ENCODE assay signal across 27 cellular contexts in genomic region chr2:33258387-33258786, GRCh38.
"Had no signal": no experiment of that assay in that cellular context is flagged by ENCODE, and none has a peak within 500 bp of the region (broad histone marks: within the 10 kb centered on the region; RNA-seq: fewer than 3 reads in every experiment).

No MANE protein-coding gene starts in this region.

- H3K27ac ChIP-seq: KMS-11, Peyer's patch had no signal

- ATAC-seq: activated CD4-positive, alpha-beta T cell treated with anti-CD3 and anti-CD28 coated beads for 36 hours; activated CD4-positive, CD25-positive, alpha-beta regulatory T cell treated with anti-CD3 and anti-CD28 coated beads, Interleukin-2, amount 50 U/mL, for 24 hours; activated CD8-positive, alpha-beta T cell treated with anti-CD3 and anti-CD28 coated beads, Interleukin-2, amount 10 ng/mL, durations not matched to agents 7 days and 5 days; PC-3; WTC11 had no signal

- H3K9ac ChIP-seq: KMS-11 had no signal

- H3K4me1 ChIP-seq: Peyer's patch had no signal

- H3K36me3 ChIP-seq: Peyer's patch had no signal

- DNase-seq: activated CD4-positive, alpha-beta T cell treated with anti-CD3 and anti-CD28 coated beads for 36 hours; activated CD4-positive, alpha-beta T cell treated with anti-CD3 and anti-CD28 coated beads, Interleukin-2, amount 10 ng/mL, durations not matched to agents 7 days and 5 days; activated CD4-positive, alpha-beta T cell treated with anti-CD3 and anti-CD28 coated beads, Interleukin-2, amount 50 U/mL, for 48 hours; activated CD8-positive, alpha-beta T cell treated with anti-CD3 and anti-CD28 coated beads, Interleukin-2, amount 10 ng/mL, durations not matched to agents 7 days and 5 days; activated gamma-delta T cell; activated naive CD4-positive, alpha-beta T cell treated with Interleukin-2 at 50 U/mL for 16 hours; activated naive CD8-positive, alpha-beta T cell treated with anti-CD3 and anti-CD28 coated beads, Interleukin-2, amount 10 ng/mL, durations not matched to agents 7 days and 5 days; activated T-cell treated with anti-CD3 and anti-CD28 coated beads, Interleukin-2, amount 50 U/mL, for 24 hours; amygdala; central memory CD4-positive, alpha-beta T cell; MM.1S; MV-4-11; NCI-H1092; NCI-H1436 treated with DMSO at 0.1 percent for 48 hours; NCI-H187; NCI-H2029 treated with DMSO at 0.1 percent for 48 hours; NCI-H2107; NCI-H2227 treated with DMSO at 0.1 percent for 48 hours; NCI-H446; NCI-H510A treated with DMSO at 0.1 percent for 48 hours; NCI-H526 treated with DMSO at 0.1 percent for 48 hours; PC-3; Peyer's patch; RPMI8226 had no signal

- H3K9me3 ChIP-seq: Peyer's patch had no signal

- H3K27me3 ChIP-seq: Peyer's patch had no signal

- H3K4me3 ChIP-seq: Peyer's patch had no signal

- H3K4me2 ChIP-seq: KMS-11 had no signal
